9 cellular contexts compared by ENCODE assay signal in the genomic region with DNA sequence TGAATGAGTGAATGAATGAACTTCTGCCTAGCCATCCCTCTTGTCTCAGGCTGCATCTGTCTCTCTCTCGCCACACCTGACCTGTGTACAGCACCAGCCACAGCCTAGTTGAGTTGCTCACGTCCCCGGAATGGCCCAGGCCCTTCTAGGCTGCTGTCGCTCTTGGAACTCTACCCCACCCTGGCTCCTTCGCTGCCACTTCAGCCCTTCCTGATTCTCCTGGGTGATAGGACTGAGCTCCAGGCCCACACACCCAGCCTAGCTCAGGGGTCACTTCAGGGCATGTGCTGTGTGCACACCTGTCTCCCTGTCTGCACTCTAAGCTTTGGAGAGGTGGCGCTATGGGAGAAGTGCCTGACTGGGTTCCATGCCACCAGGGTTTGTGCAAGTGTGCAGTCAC.
"Had no signal": no experiment of that assay in that cellular context is flagged by ENCODE, and none has a peak within 500 bp of the region (broad histone marks: within the 10 kb centered on the region; RNA-seq: fewer than 3 reads in every experiment).

No MANE protein-coding gene starts in this region.

- DNase-seq: activated naive CD4-positive, alpha-beta T cell treated with anti-CD3 and anti-CD28 coated beads, Interleukin-2, amount 50 U/mL, for 16 hours; adrenal gland; cortex of kidney; effector memory CD8-positive, alpha-beta T cell had no signal

- H3K4me1 ChIP-seq: adrenal gland, gastroesophageal sphincter, pancreas, tibial nerve had no signal

- H3K4me3 Mint-ChIP-seq: central memory CD8-positive, alpha-beta T cell; effector memory CD8-positive, alpha-beta T cell had no signal

- H3K4me1 Mint-ChIP-seq: central memory CD8-positive, alpha-beta T cell had no signal

- H3K27me3 Mint-ChIP-seq: central memory CD8-positive, alpha-beta T cell; effector memory CD8-positive, alpha-beta T cell had no signal

- H3K9me3 Mint-ChIP-seq: central memory CD8-positive, alpha-beta T cell; effector memory CD8-positive, alpha-beta T cell had no signal

- H3K36me3 ChIP-seq: adrenal gland, pancreas had no signal

- H3K27me3 ChIP-seq: adrenal gland, gastroesophageal sphincter, pancreas, tibial nerve had no signal

- H3K27ac Mint-ChIP-seq: effector memory CD8-positive, alpha-beta T cell had no signal

- H3K9me3 ChIP-seq: adrenal gland, gastroesophageal sphincter, pancreas, tibial nerve had no signal

- H3K27ac ChIP-seq: adrenal gland, epithelial cell of prostate, gastroesophageal sphincter, pancreas, tibial nerve had no signal

- H3K4me3 ChIP-seq: adrenal gland, gastroesophageal sphincter, pancreas, tibial nerve had no signal
